Comparison of ENCODE assay signal across 16 cellular contexts in genomic region chr7:66353547-66353946, GRCh38.
DNase-seq lines count a peak whose midpoint lies in the region; ATAC-seq and TF ChIP-seq lines count a peak whose summit lies in the region.
"Had no signal": no experiment of that assay in that cellular context is flagged by ENCODE, and none has a peak within 500 bp of the region (broad histone marks: within the 10 kb centered on the region; RNA-seq: fewer than 3 reads in every experiment).

No MANE protein-coding gene starts in this region.

- H3K9me3 ChIP-seq in esophagus (ENCODE audit: control insufficient read depth in 2 of 2, insufficient read depth in 1 of 2, low read depth in 1 of 2, low read length in 1 of 2) (no peaks in the 10 kb centered on the region), right lobe of liver (no peaks in the 10 kb centered on the region), HAP-1 (no peaks in the 10 kb centered on the region)
- H3K9me3 ChIP-seq: Peyer's patch had no signal

- H3K36me3 ChIP-seq in esophagus (ENCODE audit: control insufficient read depth in 2 of 2, insufficient read depth in 2 of 2, low read length in 1 of 2) (no peaks in the 10 kb centered on the region), right lobe of liver (peaks cover 0 to under 1% (median 0%) of the 10 kb centered on the region in 4 donors), HAP-1 (replicated peaks) (no peaks in the 10 kb centered on the region), H7 (replicated peaks; ENCODE audit: control insufficient read depth, insufficient read depth, low read length) (no peaks in the 10 kb centered on the region)
- H3K36me3 ChIP-seq: Peyer's patch had no signal

- peak; percentile 51 to 89 (median 70) for ATAC-seq in right lobe of liver
- ATAC-seq: activated CD8-positive, alpha-beta T cell treated with anti-CD3 and anti-CD28 coated beads for 36 hours; activated naive CD8-positive, alpha-beta T cell treated with anti-CD3 and anti-CD28 coated beads, Interleukin-2, amount 50 U/mL, for 24 hours; activated T-cell treated with anti-CD3 and anti-CD28 coated beads, Interleukin-2, amount 50 U/mL, for 72 hours had no signal

- H3K4me3 ChIP-seq in esophagus (ENCODE audit: low read depth in 1 of 2, low read length in 2 of 2) (no peak overlapping the region), right lobe of liver (no peak overlapping the region), HAP-1 (no peak overlapping the region), H7 (ENCODE audit: insufficient read depth, low read depth, low read length) (no peak overlapping the region)
- H3K4me3 ChIP-seq: Peyer's patch, skin epidermis had no signal

- 56 to 68% methylated on average over 5 of the region's 5 CpGs for WGBS in esophagus, 2 donors
- WGBS in right lobe of liver (ENCODE audit: insufficient coverage, low coverage, low lambda C conversion rate, missing lambda C conversion rate): 86% methylated on average over 4 of the region's 5 CpGs

- H3K27me3 ChIP-seq in esophagus (ENCODE audit: control insufficient read depth in 1 of 2, insufficient read depth in 2 of 2, low read length in 2 of 2): no peaks in the 10 kb centered on the region
- no peaks in the 10 kb centered on the region for H3K27me3 ChIP-seq in right lobe of liver
- no peaks in the 10 kb centered on the region for H3K27me3 ChIP-seq in HAP-1 (ENCODE audit: low read depth)
- H3K27me3 ChIP-seq in H7 (ENCODE audit: control insufficient read depth, insufficient read depth, low read length): no peaks in the 10 kb centered on the region
- H3K27me3 ChIP-seq: Peyer's patch had no signal

- peak overlapping the region; percentile 28 to 52 for H3K27ac ChIP-seq in esophagus (ENCODE audit: low read depth in 2 of 2, low read length in 1 of 2)
- H3K27ac ChIP-seq in right lobe of liver: peak overlapping the region in 1 of 3 donors; percentile 19
- H3K27ac ChIP-seq: Peyer's patch had no signal

- in situ Hi-C loops in ACHN (cut with HindIII; ENCODE audit: low pct_ligation_motif_present, low pct_unique_long_range_greater_than_20kb, low sequenced_read_pairs): no loop called here
- in situ Hi-C loops in HAP-1 (cut with MboI; ENCODE audit: low sequenced_read_pairs): no loop called here

- TF ChIP-seq CTCF in right lobe of liver (IDR thresholded peaks at IDR 0.05): no peak

- intact Hi-C loops in right lobe of liver (cut with DNase I) (no loop called here), cardiac septum (cut with DNase I) (no loop called here)

- DNase-seq in EL (peak; percentile 88), RPMI7951 (ENCODE audit: low read depth) (peak; percentile 98), right lobe of liver (peak in 1 of 3 donors; percentile 55), ACHN (no peak), HAP-1 (ENCODE audit: low spot score in 2 of 2) (no peak), cardiac septum (ENCODE audit: low spot score) (no peak), H7 (no peak)
- DNase-seq: activated CD8-positive, alpha-beta T cell treated with anti-CD3 and anti-CD28 coated beads for 36 hours; activated naive CD8-positive, alpha-beta T cell treated with anti-CD3 and anti-CD28 coated beads, Interleukin-2, amount 50 U/mL, for 24 hours; activated T-cell treated with anti-CD3 and anti-CD28 coated beads, Interleukin-2, amount 50 U/mL, for 72 hours; kidney glomerular epithelial cell; MM.1S; NCI-H82; Peyer's patch had no signal

- TF ChIP-seq POLR2A in right lobe of liver (IDR thresholded peaks at IDR 0.05): no peak

- H3K4me1 ChIP-seq in esophagus (ENCODE audit: control insufficient read depth in 2 of 2, insufficient read depth in 2 of 2, low read length in 1 of 2) (peaks cover 0 to 21% of the 10 kb centered on the region in 2 donors), right lobe of liver (no peaks in the 10 kb centered on the region), HAP-1 (no peaks in the 10 kb centered on the region)

Comparison
In these comparisons a context has a peak if more than half of its experiments do, and no peak if none do; other contexts are left out.
1. DNase-seq: peak in EL (single experiment) and RPMI7951 (single experiment); none in ACHN (single experiment), HAP-1 (0 of 2), cardiac septum (single experiment) and H7 (single experiment).